1 cellular context compared by ENCODE assay signal in genomic region chr15:56736881-56737707, GRCh38.
A peak's percentile ranks its signal among the peaks of the same experiment; 100 is the strongest.
TF ChIP-seq lines count a peak whose summit lies in the region.

No MANE protein-coding gene starts in this region.

TF ChIP-seq in K562, 482 proteins besides CTCF, POLR2A, EP300 and RAD21 (continued from another document):
- TF ChIP-seq JUND (IDR thresholded peaks at IDR 0.05; ENCODE audit: borderline replicate concordance, low read depth, low read length) (peak; percentile 76), JUND (tag; IDR thresholded peaks at IDR 0.05; ENCODE audit: borderline replicate concordance, low read depth, low read length) (peak; percentile 70; the same call in 1 of the 3 replicates), MEIS2 (IDR thresholded peaks at IDR 0.05; ENCODE audit: partially characterized antibody) (peak; percentile 94), ARHGAP35 (IDR thresholded peaks at IDR 0.05; ENCODE audit: partially characterized antibody) (no peak), ELK1 (CRISPR knock-in tag; IDR thresholded peaks at IDR 0.05) (no peak)
